10 cellular contexts compared by ENCODE assay signal in genomic region chr6:11218827-11219826, GRCh38. TPM values are rescaled to one million over a fixed set of nuclear protein-coding genes. Genes with fewer than 3 reads are reported as not detected.
DNase-seq lines count a peak whose midpoint lies in the region; ATAC-seq and TF ChIP-seq lines count a peak whose summit lies in the region.
"Had no signal": no experiment of that assay in that cellular context is flagged by ENCODE, and none has a peak within 500 bp of the region (broad histone marks: within the 10 kb centered on the region; RNA-seq: fewer than 3 reads in every experiment).

No MANE protein-coding gene starts in this region.

- no peaks in the 10 kb centered on the region for H3K27me3 Mint-ChIP-seq in stimulated activated memory B cell treated with anti-CD40 and anti-IgM and Interleukin-4, amounts not matched to agents 10 μg/mL and 1 μg/mL and 100 μg/mL, for 72 hours
- no peaks in the 10 kb centered on the region for H3K27me3 Mint-ChIP-seq in GM23338 (ENCODE audit: insufficient read depth, low read depth, poor library complexity)
- H3K27me3 Mint-ChIP-seq: memory B cell had no signal

- in situ Hi-C loops in SK-MEL-5 (cut with HindIII; ENCODE audit: low pct_unique_long_range_greater_than_20kb, low sequenced_read_pairs), result loop anchor here (10.0 kb wide), 1 partner anchor 276 kb away; no protein-coding TSS in a partner anchor

- peaks cover 28% of the 10 kb centered on the region for H3K36me3 Mint-ChIP-seq in stimulated activated memory B cell treated with anti-CD40 and anti-IgM and Interleukin-4, amounts not matched to agents 10 μg/mL and 1 μg/mL and 100 μg/mL, for 72 hours
- H3K36me3 Mint-ChIP-seq in GM23338 (ENCODE audit: low read depth), result no peaks in the 10 kb centered on the region

- ATAC-seq in lower lobe of right lung, result peak; percentile 68 to 82
- ATAC-seq in stimulated activated memory B cell treated with anti-CD40 and anti-IgM and Interleukin-4, amounts not matched to agents 10 μg/mL and 1 μg/mL and 100 μg/mL, for 72 hours, result no peak
- no peak for ATAC-seq in GM23338

- H3K4me3 ChIP-seq in colonic mucosa (no peak overlapping the region), lower lobe of right lung (peak overlapping the region; percentile 13), GM23338 (no peak overlapping the region)
- H3K4me3 ChIP-seq: SK-N-MC had no signal

- peak overlapping the region; percentile 16 to 79 for H3K9ac ChIP-seq in colonic mucosa (ENCODE audit: low read depth in 2 of 2, low read length in 2 of 2)

- intact Hi-C loops in colonic mucosa (cut with DNase I), result no loop called here
- intact Hi-C loops in lower lobe of right lung (cut with DNase I), result no loop called here

- H3K36me3 ChIP-seq in colonic mucosa, result no peaks in the 10 kb centered on the region
- H3K36me3 ChIP-seq in lower lobe of right lung, result peaks cover 26% of the 10 kb centered on the region
- H3K36me3 ChIP-seq in GM23338 (ENCODE audit: insufficient read depth), result peaks cover 5% of the 10 kb centered on the region; the same call in 1 of the 2 replicates

- H3K9me2 ChIP-seq in GM23338 (ENCODE audit: insufficient read depth), result no peaks in the 10 kb centered on the region

- H3K9me3 ChIP-seq in colonic mucosa, result no peaks in the 10 kb centered on the region
- no peaks in the 10 kb centered on the region for H3K9me3 ChIP-seq in lower lobe of right lung

- H3K4me3 Mint-ChIP-seq in stimulated activated memory B cell treated with anti-CD40 and anti-IgM and Interleukin-4, amounts not matched to agents 10 μg/mL and 1 μg/mL and 100 μg/mL, for 72 hours, result no peak overlapping the region
- H3K4me3 Mint-ChIP-seq in GM23338, result no peak overlapping the region
- H3K4me3 Mint-ChIP-seq: memory B cell had no signal

- no peak overlapping the region for H3K4me2 ChIP-seq in GM23338

- peaks cover 6% of the 10 kb centered on the region for H3K79me2 ChIP-seq in GM23338 (replicated peaks; ENCODE audit: insufficient read depth)

- H3K9me3 Mint-ChIP-seq in stimulated activated memory B cell treated with anti-CD40 and anti-IgM and Interleukin-4, amounts not matched to agents 10 μg/mL and 1 μg/mL and 100 μg/mL, for 72 hours, result no peaks in the 10 kb centered on the region
- no peaks in the 10 kb centered on the region for H3K9me3 Mint-ChIP-seq in GM23338
- H3K9me3 Mint-ChIP-seq: memory B cell had no signal

- no peaks in the 10 kb centered on the region for H3F3A ChIP-seq in GM23338 (replicated peaks; ENCODE audit: low read depth)

- H3K4me1 ChIP-seq in colonic mucosa, result peaks cover 54% of the 10 kb centered on the region
- H3K4me1 ChIP-seq in lower lobe of right lung, result peaks cover 100% of the 10 kb centered on the region
- H3K4me1 ChIP-seq in GM23338 (ENCODE audit: insufficient read depth), result peaks cover 22% of the 10 kb centered on the region

- no peak overlapping the region for H2AFZ ChIP-seq in GM23338

- H3K27me3 ChIP-seq in colonic mucosa (no peaks in the 10 kb centered on the region), lower lobe of right lung (ENCODE audit: low read depth) (no peaks in the 10 kb centered on the region), GM23338 (ENCODE audit: insufficient read depth) (no peaks in the 10 kb centered on the region)
- H3K27me3 ChIP-seq: brain microvascular endothelial cell had no signal

- TF ChIP-seq CTCF in colonic mucosa (IDR thresholded peaks at IDR 0.05) (no peak), lower lobe of right lung (IDR thresholded peaks at IDR 0.05) (no peak), GM23338 (conservative IDR thresholded peaks at IDR 0.05; ENCODE audit: low read depth in 2 of 2) (no peak)

- H3K4me1 Mint-ChIP-seq in stimulated activated memory B cell treated with anti-CD40 and anti-IgM and Interleukin-4, amounts not matched to agents 10 μg/mL and 1 μg/mL and 100 μg/mL, for 72 hours, result peaks cover 51% of the 10 kb centered on the region
- peaks cover 34% of the 10 kb centered on the region for H3K4me1 Mint-ChIP-seq in GM23338

- H3K27ac Mint-ChIP-seq in stimulated activated memory B cell treated with anti-CD40 and anti-IgM and Interleukin-4, amounts not matched to agents 10 μg/mL and 1 μg/mL and 100 μg/mL, for 72 hours, result peak overlapping the region; percentile 59
- H3K27ac Mint-ChIP-seq in GM23338, result no peak overlapping the region

- H4K20me1 ChIP-seq in GM23338 (replicated peaks; ENCODE audit: insufficient read depth), result no peaks in the 10 kb centered on the region; the same call in 1 of the 2 replicates

- H3K27ac ChIP-seq in colonic mucosa (peak overlapping the region; percentile 82), lower lobe of right lung (peak overlapping the region; percentile 83), GM23338 (ENCODE audit: low read depth) (no peak overlapping the region)
- H3K27ac ChIP-seq: brain microvascular endothelial cell, SK-N-MC had no signal

- DNase-seq in SK-MEL-5 (ENCODE audit: low read depth, low spot score), result peak; percentile 100
- DNase-seq in colonic mucosa, result peak; percentile 76
- peak; percentile 58 for DNase-seq in lower lobe of right lung
- no peak for DNase-seq in T1000 (lab: John Stamatoyannopoulos, UW)
- DNase-seq in NCI-H1930 (lab: John Stamatoyannopoulos, UW), result no peak
- DNase-seq in GM23338 (ENCODE audit: low spot score), result no peak
- DNase-seq: brain microvascular endothelial cell had no signal

TF ChIP-seq in GM23338, 12 proteins besides CTCF, POLR2A, EP300 and RAD21:
- no peak for TF ChIP-seq CREB1 (CRISPR knock-in tag; IDR thresholded peaks at IDR 0.05; ENCODE audit: low read depth)
- TF ChIP-seq ZNF114 (CRISPR knock-in tag; IDR thresholded peaks at IDR 0.05), result no peak
- TF ChIP-seq JUNB (IDR thresholded peaks at IDR 0.05; ENCODE audit: unreplicated experiment), result no peak

RNA-seq across cellular contexts. Expression of gene NEDD9, which starts 13.3 kb away (rescaled TPM):
- total RNA-seq in SK-MEL-5 (2014; rRNA removed; shearing (Covaris generic)), result 134 and 140 TPM in 2 replicates
- 90.5 and 117 TPM in 2 replicates for polyA plus RNA-seq in SK-MEL-5 (2015; cell fraction: cytosol; rRNA removed)
- 68.0 and 87.9 TPM in 2 replicates for polyA plus RNA-seq in SK-MEL-5 (2015; cell fraction: nucleus; rRNA removed)
- 10 to 100 TPM; 43.4 to 73.1 TPM for total RNA-seq in colonic mucosa
- total RNA-seq in lower lobe of right lung, result 127 TPM
- 13.0 and 17.4 TPM in 2 replicates for total RNA-seq in GM23338 (2014; rRNA removed; shearing (Covaris generic))
- polyA plus RNA-seq in GM23338 (2016; fragmentation: Nextera tagmentation; extraction: Ambion mirVana), result 4.4 and 5.6 TPM in 2 replicates

Comparison
In these comparisons a context has a peak if more than half of its experiments do, and no peak if none do; other contexts are left out.
1. DNase-seq: peak in SK-MEL-5 (single experiment), colonic mucosa (single experiment) and lower lobe of right lung (single experiment); none in T1000 (single experiment), NCI-H1930 (0 of 2) and GM23338 (single experiment).
2. ATAC-seq: peak in lower lobe of right lung (2 of 2); none in stimulated activated memory B cell treated with anti-CD40 and anti-IgM and Interleukin-4, amounts not matched to agents 10 μg/mL and 1 μg/mL and 100 μg/mL, for 72 hours (single experiment) and GM23338 (single experiment).